8 cellular contexts compared by ENCODE assay signal in genomic region chr1:224503161-224504118, GRCh38.
DNase-seq lines count a peak whose midpoint lies in the region; ATAC-seq and TF ChIP-seq lines count a peak whose summit lies in the region.

No MANE protein-coding gene starts in this region.

- TF ChIP-seq CTCF in left ventricle myocardium inferior (IDR thresholded peaks at IDR 0.05; ENCODE audit: borderline replicate concordance) = peak; percentile 47

- ATAC-seq in GM21381 (IDR thresholded peaks at IDR 0.05; ENCODE audit: unreplicated experiment) = peak; percentile 92
- ATAC-seq in HG03571 (IDR thresholded peaks at IDR 0.05; ENCODE audit: unreplicated experiment) = peak; percentile 94

- H3K36me3 ChIP-seq in left ventricle myocardium inferior = no peaks in the 10 kb centered on the region

- intact Hi-C loops in left ventricle myocardium inferior (cut with micrococcal nuclease) = no loop called here
- intact Hi-C loops in posterior cingulate gyrus (cut with DNase I) = no loop called here

- peaks cover 54% of the 10 kb centered on the region for H3K4me1 ChIP-seq in left ventricle myocardium inferior

- peak overlapping the region; percentile 44 for H3K4me3 ChIP-seq in left ventricle myocardium inferior

- no peaks in the 10 kb centered on the region for H3K9me3 ChIP-seq in left ventricle myocardium inferior (replicated peaks)

- no peaks in the 10 kb centered on the region for H3K27me3 ChIP-seq in left ventricle myocardium inferior (ENCODE audit: low read depth)

- H3K27ac ChIP-seq in angular gyrus (ENCODE audit: low read depth, low read length) (peak overlapping the region; percentile 45), left ventricle myocardium inferior (replicated peaks) (peak overlapping the region; percentile 89)

- DNase-seq in GF-D8 (lab: John Stamatoyannopoulos, UW) (peak; percentile 98), NCI-H748 (lab: John Stamatoyannopoulos, UW; ENCODE audit: unreplicated experiment) (peak; percentile 89), left ventricle myocardium inferior (peak; percentile 94), posterior cingulate gyrus (peak; percentile 41 to 94 (median 62)), DMS114 treated with DMSO at 0.1 percent for 48 hours (lab: John Stamatoyannopoulos, UW; ENCODE audit: unreplicated experiment) (no peak)
